1 cellular context compared by ENCODE assay signal in the genomic region with DNA sequence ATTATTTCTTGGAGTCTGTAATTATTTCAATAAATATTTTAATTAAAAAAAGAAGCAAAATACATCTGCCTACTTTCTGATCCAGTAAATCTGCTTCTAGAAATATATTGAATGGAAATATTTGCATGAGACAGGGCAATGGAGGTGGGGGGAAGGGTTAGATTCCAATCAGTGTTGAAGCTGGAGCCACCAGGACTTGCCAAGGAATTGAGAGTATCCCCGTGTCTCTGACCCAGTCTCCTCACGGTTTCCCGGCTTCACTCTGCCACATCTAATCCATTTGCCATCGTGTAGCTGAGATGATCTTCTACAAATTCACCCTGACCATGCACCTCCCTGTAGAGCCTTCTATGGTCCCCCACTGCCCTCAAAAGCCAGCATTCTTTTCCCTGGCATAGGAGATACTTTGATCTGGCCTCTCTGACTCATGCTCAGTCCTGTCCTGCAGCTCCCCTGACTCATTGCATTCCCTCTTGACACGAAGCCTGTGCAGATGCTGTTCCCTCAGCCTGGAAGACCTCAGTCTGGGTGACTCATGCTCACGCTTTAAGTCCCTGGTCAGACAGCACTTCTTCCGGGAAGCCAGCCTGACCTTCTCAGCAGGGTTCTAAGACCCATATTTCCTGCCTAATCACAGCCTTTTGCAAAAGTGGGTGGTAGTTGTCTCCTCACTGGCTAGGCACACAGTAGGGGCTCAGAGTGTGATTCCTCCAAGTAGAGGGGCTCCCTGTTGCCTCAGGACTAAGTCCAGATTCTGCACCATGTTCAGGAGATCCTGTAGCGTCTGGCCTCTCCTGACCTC.
TF ChIP-seq lines count a peak whose summit lies in the region.

No MANE protein-coding gene starts in this region.

TF ChIP-seq in IMR-90, 13 proteins besides CTCF, POLR2A, EP300 and RAD21 (continued from another document):
- no peak for TF ChIP-seq CHD1 (IDR thresholded peaks at IDR 0.05; ENCODE audit: low read depth, low read length)
TF ChIP-seq in IMR-90: peak in this region for 6.
